11 cellular contexts compared by ENCODE assay signal in the genomic region with DNA sequence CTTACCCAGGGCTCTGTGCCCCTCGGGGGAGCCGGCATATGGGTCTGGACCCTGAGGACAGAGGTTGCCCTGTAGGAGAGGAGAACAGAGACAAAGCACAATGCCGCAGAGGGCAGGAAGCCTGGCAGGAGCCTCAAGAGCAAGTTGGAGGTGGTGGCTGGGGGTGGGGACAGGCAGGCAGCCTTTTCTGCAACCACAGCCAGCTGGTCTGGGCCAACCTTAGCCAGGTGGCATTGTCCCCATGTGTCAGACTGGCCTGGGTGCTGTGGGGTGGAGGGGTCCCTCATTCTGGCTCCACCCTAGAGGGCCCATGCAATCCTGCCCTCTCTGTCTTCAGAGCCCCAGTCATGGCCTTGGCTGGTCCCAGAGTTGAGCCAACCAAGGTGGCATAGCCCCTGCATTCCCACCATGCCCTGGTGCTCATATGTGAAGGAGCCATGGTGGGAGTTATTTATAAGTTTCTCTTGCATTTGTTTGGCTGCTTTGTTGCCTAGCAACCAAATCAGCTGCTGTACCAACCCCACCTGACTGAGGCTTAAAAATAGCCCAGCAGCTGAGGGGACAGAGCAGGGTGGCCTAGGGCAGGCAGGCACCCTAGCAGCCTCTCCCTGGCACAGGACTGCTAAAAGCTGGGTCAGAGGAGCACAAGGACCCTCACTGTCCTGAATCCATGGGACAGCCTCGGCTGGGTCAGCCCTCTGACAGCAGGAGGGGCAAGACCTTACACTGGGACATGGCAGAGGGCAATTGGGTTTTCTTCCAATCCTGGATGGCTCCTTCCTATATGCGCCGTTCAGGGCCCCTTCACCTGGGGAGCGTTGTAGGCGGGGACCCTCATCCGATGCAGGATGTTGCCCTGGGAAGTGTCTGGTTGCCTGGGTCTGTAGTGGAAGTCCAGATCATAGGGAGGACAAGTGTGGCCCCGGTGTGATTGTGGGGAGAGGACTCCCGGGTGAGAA. TPM values are rescaled to one million over a fixed set of nuclear protein-coding genes. Genes with fewer than 3 reads are reported as not detected.
A peak's percentile ranks its signal among the peaks of the same experiment; 100 is the strongest.
DNase-seq lines count a peak whose midpoint lies in the region; ATAC-seq, FAIRE-seq and TF ChIP-seq lines count a peak whose summit lies in the region.
"Had no signal": no experiment of that assay in that cellular context is flagged by ENCODE, and none has a peak within 500 bp of the region (broad histone marks: within the 10 kb centered on the region; RNA-seq: fewer than 3 reads in every experiment).

No MANE protein-coding gene starts in this region.

- no peaks in the 10 kb centered on the region for H3K9me3 ChIP-seq in endothelial cell of umbilical vein (replicated peaks; ENCODE audit: control insufficient read depth, insufficient read depth, low read length)
- peaks cover 0 to 2% of the 10 kb centered on the region in 2 donors for H3K9me3 ChIP-seq in neuronal stem cell (replicated peaks in 1 of 2; ENCODE audit: control insufficient read depth in 2 of 2, insufficient read depth in 1 of 2, low read depth in 1 of 2, low read length in 2 of 2)
- H3K9me3 ChIP-seq: SJSA1, upper lobe of left lung had no signal

- H3K18ac ChIP-seq in neuronal stem cell (ENCODE audit: low read length) = peak overlapping the region; percentile 87

- no TSS peak for BruUV-seq in endothelial cell of umbilical vein (replicated peaks; lab: Mats Ljungman, UMichigan)

- no peaks in the 10 kb centered on the region for H3K27me3 ChIP-seq in endothelial cell of umbilical vein (ENCODE audit: control insufficient read depth in 2 of 2, insufficient read depth in 2 of 2, low read length in 2 of 2)
- no peaks in the 10 kb centered on the region for H3K27me3 ChIP-seq in neuronal stem cell (ENCODE audit: control insufficient read depth in 3 of 3, insufficient read depth in 3 of 3, low read depth in 1 of 3, low read length in 3 of 3)
- H3K27me3 ChIP-seq: hepatocyte, SJSA1, upper lobe of left lung had no signal

- H3K23ac ChIP-seq in neuronal stem cell (ENCODE audit: low read depth, low read length, poor library complexity) = peak overlapping the region; percentile 70

- H3K4me3 ChIP-seq in GM12865 (ENCODE audit: low read depth, low read length) = no peak overlapping the region
- H3K4me3 ChIP-seq in endothelial cell of umbilical vein (replicated peaks in 1 of 3; ENCODE audit: insufficient read depth in 1 of 3, low read depth in 1 of 3, low read length in 3 of 3) = no peak overlapping the region
- H3K4me3 ChIP-seq in neuronal stem cell (ENCODE audit: low read length in 2 of 2) = no peak overlapping the region
- H3K4me3 ChIP-seq: hepatocyte, SJSA1, upper lobe of left lung had no signal

- H2BK120ac ChIP-seq in neuronal stem cell (ENCODE audit: low read depth, low read length) = no peak overlapping the region

- ATAC-seq in T-cell (replicated peaks in 1 of 4) (no peak), HG03196 (IDR thresholded peaks at IDR 0.05; ENCODE audit: unreplicated experiment) (no peak)

- TF ChIP-seq CTCF in GM12865 (IDR thresholded peaks at IDR 0.05; ENCODE audit: insufficient read depth, low read depth, low read length, missing control alignments) (no peak), endothelial cell of umbilical vein (IDR thresholded peaks at IDR 0.05; ENCODE audit: extremely low read depth in 1 of 2, insufficient read depth in 1 of 2, low read depth in 1 of 2, low read length in 2 of 2) (no peak)

- intact Hi-C loops in endothelial cell of umbilical vein (cut with micrococcal nuclease) = no loop called here

- no peak overlapping the region for H3K14ac ChIP-seq in neuronal stem cell (ENCODE audit: low read length)

- H2AK5ac ChIP-seq in neuronal stem cell (ENCODE audit: low read depth, low read length) = no peak overlapping the region

- H3K4me2 ChIP-seq in endothelial cell of umbilical vein (ENCODE audit: insufficient read depth, low read length) (no peak overlapping the region), neuronal stem cell (ENCODE audit: insufficient read depth, low read length, poor library complexity, severe bottlenecking) (peak overlapping the region; percentile 14)
- H3K4me2 ChIP-seq: hepatocyte had no signal

- no peak overlapping the region for H4K91ac ChIP-seq in neuronal stem cell (ENCODE audit: low read depth, low read length, poor library complexity)

- H3K27ac ChIP-seq in endothelial cell of umbilical vein (ENCODE audit: insufficient read depth, low read depth, low read length) (peak overlapping the region; percentile 19), neuronal stem cell (replicated peaks; ENCODE audit: low read length) (no peak overlapping the region)
- H3K27ac ChIP-seq: hepatocyte, SJSA1, upper lobe of left lung had no signal

- dilution Hi-C loops in endothelial cell of umbilical vein (cut with MboI; ENCODE audit: extremely low pct_ligation_motif_present, low sequenced_read_pairs) = no loop called here

- no peak for FAIRE-seq in endothelial cell of umbilical vein (lab: Jason Lieb, UNC)

- no peak overlapping the region for H2BK12ac ChIP-seq in neuronal stem cell (ENCODE audit: low read length)

- no peaks in the 10 kb centered on the region for H4K20me1 ChIP-seq in endothelial cell of umbilical vein (replicated peaks; ENCODE audit: control insufficient read depth, extremely low read depth, insufficient read depth, low read length)

- H3K9ac ChIP-seq in endothelial cell of umbilical vein (replicated peaks; ENCODE audit: extremely low read depth, insufficient read depth, low read length) (no peak overlapping the region), neuronal stem cell (ENCODE audit: low read depth, low read length, poor library complexity) (peak overlapping the region; percentile 17)

- peaks cover 34 to 81% of the 10 kb centered on the region in 2 experiments for H3K36me3 ChIP-seq in endothelial cell of umbilical vein (ENCODE audit: control insufficient read depth in 2 of 2, extremely low read depth in 1 of 2, insufficient read depth in 2 of 2, low read length in 2 of 2)
- peaks cover 64 to 98% of the 10 kb centered on the region in 2 donors for H3K36me3 ChIP-seq in neuronal stem cell (replicated peaks in 1 of 2; ENCODE audit: control insufficient read depth in 2 of 2, insufficient read depth in 2 of 2, low read length in 2 of 2)

- no peak for TF ChIP-seq POLR2A in endothelial cell of umbilical vein (IDR thresholded peaks at IDR 0.05; ENCODE audit: low read depth, low read length)

- peak; percentile 59 for DNase-seq in GM12865 (ENCODE audit: low read depth)
- peak; percentile 21 for DNase-seq in NCI-H345 treated with DMSO at 0.1 percent for 48 hours (lab: John Stamatoyannopoulos, UW; ENCODE audit: unreplicated experiment)
- DNase-seq in endothelial cell of umbilical vein (ENCODE audit: low read depth, low spot score) = no peak
- no peak for DNase-seq in neuronal stem cell (ENCODE audit: low spot score)
- no peak for DNase-seq in activated CD4-positive, alpha-beta T cell treated with anti-CD3 and anti-CD28 coated beads for 1 hour
- no peak for DNase-seq in 8988T
- no peak for DNase-seq in T-cell
- DNase-seq: upper lobe of left lung had no signal

- no peaks in the 10 kb centered on the region for H3K27me3 Mint-ChIP-seq in T-cell

- no peak overlapping the region for H3K4me3 Mint-ChIP-seq in T-cell

- H3K4me1 Mint-ChIP-seq in T-cell = peaks cover 9 to 16% (median 12%) of the 10 kb centered on the region in 3 donors

- no peak overlapping the region for H3K27ac Mint-ChIP-seq in T-cell

- H3K9me1 ChIP-seq in endothelial cell of umbilical vein (replicated peaks; ENCODE audit: control insufficient read depth, extremely low read depth, insufficient read depth, low read length) = no peaks in the 10 kb centered on the region

- no peak overlapping the region for H3K4ac ChIP-seq in neuronal stem cell (ENCODE audit: low read length)

- H2AFZ ChIP-seq in endothelial cell of umbilical vein (ENCODE audit: low read depth, low read length) (no peak overlapping the region), neuronal stem cell (ENCODE audit: low read length) (no peak overlapping the region)
- H2AFZ ChIP-seq: hepatocyte had no signal

- POLR2A ChIA-PET in endothelial cell of umbilical vein (lab: Charles Lee) = no interaction called here
- POLR2A ChIA-PET in T-cell (lab: Charles Lee) = no interaction called here

- H2BK5ac ChIP-seq in neuronal stem cell (ENCODE audit: low read length) = peak overlapping the region; percentile 32

- H4K8ac ChIP-seq in neuronal stem cell (ENCODE audit: low read depth, low read length) = no peak overlapping the region

- no peak overlapping the region for H2BK15ac ChIP-seq in neuronal stem cell (ENCODE audit: low read length)

- H3K4me1 ChIP-seq in endothelial cell of umbilical vein (ENCODE audit: control insufficient read depth, extremely low read depth, insufficient read depth, low read length) (peaks cover 19% of the 10 kb centered on the region), neuronal stem cell (ENCODE audit: control insufficient read depth in 2 of 2, insufficient read depth in 1 of 2, low read depth in 1 of 2, low read length in 2 of 2) (peaks cover 0 to 20% of the 10 kb centered on the region in 2 donors)

- H3K36me3 Mint-ChIP-seq in T-cell = peaks cover 58% of the 10 kb centered on the region

- peaks cover 16% of the 10 kb centered on the region for H3K79me1 ChIP-seq in neuronal stem cell (ENCODE audit: low read depth, low read length)

- H3K9me3 Mint-ChIP-seq in T-cell = no peaks in the 10 kb centered on the region

- CTCF ChIA-PET in endothelial cell of umbilical vein (lab: Charles Lee) (interaction anchor here (1.1 to 2.1 kb wide), 3 partner anchors 11 to 110 kb away, joined by 3 to 5 read pairs (median 5); no protein-coding TSS in a partner anchor), T-cell (lab: Charles Lee) (no interaction called here)

- peaks cover 42% of the 10 kb centered on the region for H3K79me2 ChIP-seq in endothelial cell of umbilical vein (ENCODE audit: control insufficient read depth, insufficient read depth, low read length)

- no CpG with 5 or more reads among the region's 11 CpGs for WGBS in neuronal stem cell (ENCODE audit: extremely low coverage in 2 of 2, insufficient read length in 2 of 2, insufficient replicate concordance in 1 of 2), 2 donors

RNA-seq across cellular contexts. Expression of a gene that starts 19.5 kb away (rescaled TPM):
- 193 and 199 TPM in 2 replicates for total RNA-seq in endothelial cell of umbilical vein
- 69.7 and 72.8 TPM in 2 replicates for polyA plus RNA-seq in endothelial cell of umbilical vein
- 83.1 and 87.7 TPM in 2 replicates for polyA plus RNA-seq in endothelial cell of umbilical vein (2011; cell fraction: cytosol; rRNA removed)
- 96.6 and 103 TPM in 2 replicates for polyA plus RNA-seq in endothelial cell of umbilical vein (2011; cell fraction: nucleus; rRNA removed)
- polyA plus RNA-seq in endothelial cell of umbilical vein (2012) = 92.9 and 99.3 TPM in 2 replicates
- polyA minus RNA-seq in endothelial cell of umbilical vein = 30.7 and 35.9 TPM in 2 replicates
- 29.4 TPM for polyA minus RNA-seq in endothelial cell of umbilical vein (2011; cell fraction: cytosol; rRNA and poly(A)+ RNA removed)
- 23.7 and 46.5 TPM in 2 replicates for polyA minus RNA-seq in endothelial cell of umbilical vein (2011; cell fraction: nucleus; rRNA and poly(A)+ RNA removed)
- 101 TPM for polyA plus RNA-seq in neuronal stem cell (2013, experiment 1 of 2)
- polyA plus RNA-seq in neuronal stem cell (2013, experiment 2 of 2) = 97.7 TPM
- total RNA-seq in T-cell = 100 to 1,000 TPM; 157 to 295 (median 263) TPM

RNA-seq across cellular contexts. Expression of a gene that starts 26.1 kb away (rescaled TPM):
- total RNA-seq in endothelial cell of umbilical vein (87.7 and 93.4 TPM in 2 replicates), T-cell (10 to 100 TPM; 42.3 to 48.2 (median 44.6) TPM)
- 89.3 and 125 TPM in 2 replicates for polyA plus RNA-seq in endothelial cell of umbilical vein
- 108 and 132 TPM in 2 replicates for polyA plus RNA-seq in endothelial cell of umbilical vein (2011; cell fraction: cytosol; rRNA removed)
- 63.6 and 73.8 TPM in 2 replicates for polyA plus RNA-seq in endothelial cell of umbilical vein (2011; cell fraction: nucleus; rRNA removed)
- polyA plus RNA-seq in endothelial cell of umbilical vein (2012) = 92.2 and 107 TPM in 2 replicates
- polyA minus RNA-seq in endothelial cell of umbilical vein = 39.8 and 43.5 TPM in 2 replicates
- polyA minus RNA-seq in endothelial cell of umbilical vein (2011; cell fraction: cytosol; rRNA and poly(A)+ RNA removed) = 44.3 TPM
- 13.5 and 18.9 TPM in 2 replicates for polyA minus RNA-seq in endothelial cell of umbilical vein (2011; cell fraction: nucleus; rRNA and poly(A)+ RNA removed)
- 49.3 TPM for polyA plus RNA-seq in neuronal stem cell (2013, experiment 1 of 2)
- polyA plus RNA-seq in neuronal stem cell (2013, experiment 2 of 2) = 51.1 TPM

RNA-seq across cellular contexts. Expression of a gene that starts 48.8 kb away (rescaled TPM):
- total RNA-seq in endothelial cell of umbilical vein (130 and 144 TPM in 2 replicates), T-cell (100 to 1,000 TPM in 3 of 5 donors, 10 to 100 TPM in 2; 75.2 to 111 (median 101) TPM)
- polyA plus RNA-seq in endothelial cell of umbilical vein = 32.4 and 38.0 TPM in 2 replicates
- 51.6 and 54.0 TPM in 2 replicates for polyA plus RNA-seq in endothelial cell of umbilical vein (2011; cell fraction: cytosol; rRNA removed)
- 61.5 and 77.7 TPM in 2 replicates for polyA plus RNA-seq in endothelial cell of umbilical vein (2011; cell fraction: nucleus; rRNA removed)
- 56.8 and 76.2 TPM in 2 replicates for polyA plus RNA-seq in endothelial cell of umbilical vein (2012)
- polyA minus RNA-seq in endothelial cell of umbilical vein = 78.6 and 81.4 TPM in 2 replicates
- 57.8 TPM for polyA minus RNA-seq in endothelial cell of umbilical vein (2011; cell fraction: cytosol; rRNA and poly(A)+ RNA removed)
- polyA minus RNA-seq in endothelial cell of umbilical vein (2011; cell fraction: nucleus; rRNA and poly(A)+ RNA removed) = 49.0 and 74.2 TPM in 2 replicates
- polyA plus RNA-seq in neuronal stem cell (2013, experiment 1 of 2) = 78.9 TPM
- polyA plus RNA-seq in neuronal stem cell (2013, experiment 2 of 2) = 76.8 TPM

RNA-seq across cellular contexts. Expression of a gene that starts 50.4 kb away (rescaled TPM):
- 0.78 and 1.3 TPM in 2 replicates for total RNA-seq in endothelial cell of umbilical vein
- polyA plus RNA-seq in endothelial cell of umbilical vein = 1.2 and 1.6 TPM in 2 replicates
- polyA plus RNA-seq in endothelial cell of umbilical vein (2011; cell fraction: cytosol; rRNA removed) = 0.83 and 0.97 TPM in 2 replicates
- polyA plus RNA-seq in endothelial cell of umbilical vein (2011; cell fraction: nucleus; rRNA removed) = 0.75 and 0.77 TPM in 2 replicates
- polyA plus RNA-seq in endothelial cell of umbilical vein (2012) = 1.4 and 2.9 TPM in 2 replicates
- polyA minus RNA-seq in endothelial cell of umbilical vein = 0.73 and 1.1 TPM in 2 replicates
- polyA minus RNA-seq in endothelial cell of umbilical vein (2011; cell fraction: cytosol; rRNA and poly(A)+ RNA removed) = not detected
- 0.19 TPM in 2 replicates for polyA minus RNA-seq in endothelial cell of umbilical vein (2011; cell fraction: nucleus; rRNA and poly(A)+ RNA removed)
- 0.01 TPM for polyA plus RNA-seq in neuronal stem cell (2013, experiment 1 of 2)
- 0.01 TPM for polyA plus RNA-seq in neuronal stem cell (2013, experiment 2 of 2)
- total RNA-seq in T-cell = under 1 TPM in 4 of 5 donors, not detected in 1; 0.08 to 0.15 (median 0.09) TPM

Comparison
In these comparisons a context has a peak if more than half of its experiments do, and no peak if none do; other contexts are left out.
1. DNase-seq: peak in GM12865 (single experiment) and NCI-H345 treated with DMSO at 0.1 percent for 48 hours (single experiment); none in endothelial cell of umbilical vein (single experiment), neuronal stem cell (single experiment), activated CD4-positive, alpha-beta T cell treated with anti-CD3 and anti-CD28 coated beads for 1 hour (single experiment), 8988T (single experiment) and T-cell (0 of 34).